23 cellular contexts compared by ENCODE assay signal in the genomic region with DNA sequence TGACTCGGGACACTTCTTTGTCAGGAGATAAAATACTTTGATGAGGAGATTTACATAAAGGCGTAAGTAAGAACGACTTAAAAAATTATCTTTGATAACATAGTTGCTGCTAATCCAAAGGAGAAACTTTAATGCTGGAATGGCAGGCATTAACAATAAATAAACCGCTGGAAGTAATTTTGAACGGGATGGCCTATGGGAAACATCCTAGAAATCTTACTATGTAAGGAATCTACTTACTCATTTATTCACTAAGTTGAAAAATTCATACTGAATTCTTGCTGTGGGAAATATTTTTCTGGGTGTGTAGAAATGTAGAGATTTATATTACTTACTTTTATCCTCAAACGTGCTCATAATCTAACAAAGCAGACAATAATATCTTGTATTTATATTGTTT.
"Had no signal": no experiment of that assay in that cellular context is flagged by ENCODE, and none has a peak within 500 bp of the region (broad histone marks: within the 10 kb centered on the region; RNA-seq: fewer than 3 reads in every experiment).

No MANE protein-coding gene starts in this region.

- H3K4me1 Mint-ChIP-seq: endodermal cell had no signal

- H3K4me1 ChIP-seq: colonic mucosa, esophagus muscularis mucosa, esophagus squamous epithelium, foreskin keratinocyte, gastrocnemius medialis, gastroesophageal sphincter, heart left ventricle, heart right ventricle had no signal

- H3K27me3 ChIP-seq: colonic mucosa, esophagus muscularis mucosa, esophagus squamous epithelium, foreskin keratinocyte, gastrocnemius medialis, gastroesophageal sphincter, heart left ventricle, heart right ventricle, hepatocyte had no signal

- H3K27ac ChIP-seq: colonic mucosa, dorsolateral prefrontal cortex, epithelial cell of prostate, esophagus muscularis mucosa, esophagus squamous epithelium, foreskin keratinocyte, gastrocnemius medialis, gastroesophageal sphincter, heart left ventricle, heart right ventricle, hepatocyte had no signal

- H3K27ac Mint-ChIP-seq: dendritic cell treated with granulocyte-macrophage colony-stimulating factor and Interleukin-4, amounts not matched to agents 40 ng/mL and 50 ng/mL, for 4 days; effector memory CD8-positive, alpha-beta T cell; endodermal cell had no signal

- H3K4me3 Mint-ChIP-seq: dendritic cell treated with granulocyte-macrophage colony-stimulating factor and Interleukin-4, amounts not matched to agents 40 ng/mL and 50 ng/mL, for 4 days; effector memory CD8-positive, alpha-beta T cell; endodermal cell had no signal

- H3K79me2 ChIP-seq: hepatocyte had no signal

- H3K4me2 ChIP-seq: hepatocyte had no signal

- H3K9me3 Mint-ChIP-seq: endodermal cell had no signal

- H2AFZ ChIP-seq: hepatocyte had no signal

- DNase-seq: colonic mucosa; dermis blood vessel endothelial cell; dorsolateral prefrontal cortex; effector CD4-positive, alpha-beta T cell; effector CD8-positive, alpha-beta T cell; effector memory CD4-positive, alpha-beta T cell; effector memory CD8-positive, alpha-beta T cell; endodermal cell; erythroblast; esophagus squamous epithelium; foreskin fibroblast; foreskin keratinocyte; foreskin melanocyte; gastrocnemius medialis; glutamatergic neuron; head of caudate nucleus; heart left ventricle; heart right ventricle had no signal

- H3K27me3 Mint-ChIP-seq: dendritic cell treated with granulocyte-macrophage colony-stimulating factor and Interleukin-4, amounts not matched to agents 40 ng/mL and 50 ng/mL, for 4 days; effector memory CD8-positive, alpha-beta T cell had no signal

- H3K36me3 ChIP-seq: colonic mucosa, esophagus muscularis mucosa, esophagus squamous epithelium, gastrocnemius medialis, gastroesophageal sphincter, heart left ventricle, heart right ventricle had no signal

- H3K4me3 ChIP-seq: colonic mucosa, dorsolateral prefrontal cortex, esophagus muscularis mucosa, esophagus squamous epithelium, gastrocnemius medialis, gastroesophageal sphincter, heart left ventricle, heart right ventricle, hepatocyte had no signal

- H3K9me3 ChIP-seq: colonic mucosa, esophagus muscularis mucosa, esophagus squamous epithelium, gastrocnemius medialis, gastroesophageal sphincter had no signal
